ENCODE assay signal across 1 cellular context in the genomic region with DNA sequence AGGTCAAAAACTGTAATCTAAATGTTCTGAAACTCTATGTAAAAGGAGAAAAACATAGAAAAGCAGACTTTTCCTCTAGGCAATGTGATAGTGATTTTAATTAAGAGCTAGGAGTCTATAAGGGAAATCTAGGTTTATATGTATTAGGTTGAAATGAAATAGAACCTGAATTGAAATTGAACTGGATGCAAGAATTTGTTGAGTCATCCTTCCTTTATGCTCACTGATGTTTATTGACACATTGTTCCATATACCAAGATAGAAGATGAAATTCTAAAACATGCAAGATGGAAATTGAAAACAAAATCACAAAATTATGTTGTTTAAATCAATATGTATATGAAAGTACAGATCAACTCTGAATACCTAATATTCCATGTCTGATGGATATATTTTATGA.
TF ChIP-seq lines count a peak whose summit lies in the region.

No MANE protein-coding gene starts in this region.

TF ChIP-seq in IMR-90, 13 proteins besides CTCF, POLR2A, EP300 and RAD21 (continued from another document):
- TF ChIP-seq, protein P1, sequence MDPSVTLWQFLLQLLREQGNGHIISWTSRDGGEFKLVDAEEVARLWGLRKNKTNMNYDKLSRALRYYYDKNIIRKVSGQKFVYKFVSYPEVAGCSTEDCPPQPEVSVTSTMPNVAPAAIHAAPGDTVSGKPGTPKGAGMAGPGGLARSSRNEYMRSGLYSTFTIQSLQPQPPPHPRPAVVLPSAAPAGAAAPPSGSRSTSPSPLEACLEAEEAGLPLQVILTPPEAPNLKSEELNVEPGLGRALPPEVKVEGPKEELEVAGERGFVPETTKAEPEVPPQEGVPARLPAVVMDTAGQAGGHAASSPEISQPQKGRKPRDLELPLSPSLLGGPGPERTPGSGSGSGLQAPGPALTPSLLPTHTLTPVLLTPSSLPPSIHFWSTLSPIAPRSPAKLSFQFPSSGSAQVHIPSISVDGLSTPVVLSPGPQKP (IDR thresholded peaks at IDR 0.05; ENCODE audit: borderline replicate concordance, low read depth, low read length): no peak
